8 cellular contexts compared by ENCODE assay signal in the genomic region with DNA sequence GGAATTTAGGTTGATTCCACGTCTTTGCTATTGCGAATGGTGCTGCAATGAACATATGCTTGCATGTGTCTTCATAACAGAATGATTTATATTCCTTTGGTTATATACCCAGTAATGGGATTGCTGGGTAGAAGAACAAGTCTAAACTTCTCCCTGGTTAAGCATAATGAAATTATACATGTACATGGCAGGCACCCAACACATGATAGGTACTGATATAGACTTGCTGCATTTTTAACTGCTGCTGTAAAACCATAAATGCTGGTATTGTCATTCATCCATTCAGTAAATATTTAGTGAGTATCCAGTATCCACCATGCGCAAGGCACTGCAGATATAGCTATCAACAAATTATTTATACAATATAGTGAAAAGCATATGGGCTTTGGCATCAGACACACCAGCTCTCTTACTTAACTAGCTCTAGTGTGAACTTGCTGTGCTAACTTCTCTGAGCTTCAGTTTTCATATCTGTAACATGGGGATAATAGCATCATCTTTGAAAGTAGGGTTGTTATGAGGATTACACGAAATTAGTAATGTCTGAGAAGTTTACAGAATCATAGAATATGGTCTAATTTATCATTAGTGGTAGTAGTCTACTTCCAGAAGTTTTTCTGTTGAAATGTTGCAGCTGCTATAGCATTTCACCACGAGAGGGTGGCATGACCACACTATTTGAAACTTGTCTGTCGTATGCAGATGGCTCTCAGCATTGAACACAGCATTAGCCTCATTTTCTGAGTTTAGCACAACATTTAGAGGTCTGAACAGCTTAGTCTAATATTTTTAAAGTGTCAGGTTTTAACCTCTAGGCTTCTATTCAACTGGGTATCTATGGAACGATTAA. TPM values are rescaled to one million over a fixed set of nuclear protein-coding genes. Genes with fewer than 3 reads are reported as not detected.
DNase-seq lines count a peak whose midpoint lies in the region; ATAC-seq, FAIRE-seq and TF ChIP-seq lines count a peak whose summit lies in the region.

No MANE protein-coding gene starts in this region.

- peak; percentile 92 for FAIRE-seq in GM12878 (lab: Jason Lieb, UNC)

- no peak overlapping the region for H3K9ac ChIP-seq in GM23248
- H3K9ac ChIP-seq in GM12878 (ENCODE audit: control insufficient read depth, insufficient read depth, low read length) = no peak overlapping the region

- WGBS in GM23248 (ENCODE audit: low coverage in 1 of 2, low lambda C conversion rate in 2 of 2, missing lambda C conversion rate in 2 of 2), 2 experiments = 26 to 27% methylated on average over 7 of the region's 7 CpGs
- 26% methylated on average over 7 of the region's 7 CpGs for WGBS in GM12878 (ENCODE audit: insufficient coverage, insufficient replicate concordance, low lambda C conversion rate, missing lambda C conversion rate)

- no peaks in the 10 kb centered on the region for H3K9me3 ChIP-seq in GM23248 (ENCODE audit: low read depth)
- H3K9me3 ChIP-seq in GM12878 (replicated peaks; ENCODE audit: control insufficient read depth, insufficient read depth, low read length) = no peaks in the 10 kb centered on the region
- H3K9me3 ChIP-seq in MG63 = no peaks in the 10 kb centered on the region

- no peak overlapping the region for H3K4me2 ChIP-seq in GM23248 (ENCODE audit: unreplicated experiment)
- no peak overlapping the region for H3K4me2 ChIP-seq in GM12878 (ENCODE audit: control insufficient read depth, insufficient read depth)

- H3K27me3 ChIP-seq in GM23248 (replicated peaks; ENCODE audit: insufficient read depth) = no peaks in the 10 kb centered on the region
- peaks cover 0 to 2% of the 10 kb centered on the region in 2 experiments; a peak in 2 of 4 replicates for H3K27me3 ChIP-seq in GM12878 (replicated peaks in 1 of 2; ENCODE audit: control insufficient read depth in 2 of 2, insufficient read depth in 2 of 2, low read length in 1 of 2)
- no peaks in the 10 kb centered on the region for H3K27me3 ChIP-seq in MG63

- peak; percentile 79 for TF ChIP-seq RAD21 in GM12878 (IDR thresholded peaks at IDR 0.05; ENCODE audit: insufficient read depth, low read depth, low read length)

- H3K79me2 ChIP-seq in GM23248 (ENCODE audit: insufficient read depth) = no peaks in the 10 kb centered on the region
- no peaks in the 10 kb centered on the region for H3K79me2 ChIP-seq in GM12878 (ENCODE audit: control insufficient read depth, insufficient read depth, low read length)

- TF ChIP-seq CTCF in GM12878 (IDR thresholded peaks at IDR 0.05 in 2 of 3, conservative IDR thresholded peaks at IDR 0.05 in 1 of 3; ENCODE audit: control insufficient read depth in 2 of 3, extremely low read depth in 1 of 3, insufficient read depth in 1 of 3, low read depth in 3 of 3, low read length in 3 of 3) = peak; percentile 64 to 71 (median 70); a peak in 5 of 6 replicates

- no peaks in the 10 kb centered on the region for H3K4me1 Mint-ChIP-seq in activated naive CD4-positive, alpha-beta T cell treated with anti-CD3 and anti-CD28 coated beads for 36 hours (ENCODE audit: low read depth)

- H3F3A ChIP-seq in GM23248 (ENCODE audit: insufficient read depth) = no peaks in the 10 kb centered on the region

- H3K4me3 Mint-ChIP-seq in activated naive CD4-positive, alpha-beta T cell treated with anti-CD3 and anti-CD28 coated beads for 36 hours = no peak overlapping the region

- no peak for TF ChIP-seq POLR2A in GM12878 (IDR thresholded peaks at IDR 0.05; ENCODE audit: low read depth, low read length)

- TF ChIP-seq EP300 in GM12878 (IDR thresholded peaks at IDR 0.05; ENCODE audit: borderline replicate concordance in 1 of 2, control insufficient read depth in 1 of 2, low read depth in 2 of 2, low read length in 2 of 2) = no peak

- CTCF ChIA-PET in activated naive CD4-positive, alpha-beta T cell treated with anti-CD3 and anti-CD28 coated beads for 36 hours (lab: Charles Lee) = interaction anchor here (1.3 to 1.9 kb wide), 3 partner anchors 10 to 64 kb away, joined by 3 to 6 read pairs (median 3); no protein-coding TSS in a partner anchor
- CTCF ChIA-PET in GM12878 (lab: Yijun Ruan, JAX) = interaction anchor here (0.6 to 2.6 kb wide), 14 partner anchors 8 to 1900 kb away, joined by 3 to 18 read pairs (median 4); no protein-coding TSS in a partner anchor

- RAD21 ChIA-PET in GM12878 (lab: Charles Lee; ENCODE audit: unreplicated experiment) = interaction anchor here (1.2 to 1.9 kb wide), 2 partner anchors 60 to 145 kb away, joined by 3 to 8 read pairs; no protein-coding TSS in a partner anchor

- H3K36me3 ChIP-seq in GM23248 (ENCODE audit: low read depth) (no peaks in the 10 kb centered on the region), GM12878 (ENCODE audit: control insufficient read depth in 2 of 2, insufficient read depth in 2 of 2, low read length in 1 of 2) (no peaks in the 10 kb centered on the region), MG63 (no peaks in the 10 kb centered on the region)

- ATAC-seq in GM12878 (peak; percentile 81), left lobe of liver (peak; percentile 96)

- no peaks in the 10 kb centered on the region for H3K4me1 ChIP-seq in GM23248 (ENCODE audit: insufficient read depth)
- H3K4me1 ChIP-seq in GM12878 (ENCODE audit: control insufficient read depth, insufficient read depth, low read length) = no peaks in the 10 kb centered on the region

- no peaks in the 10 kb centered on the region for H3K9me2 ChIP-seq in GM23248 (ENCODE audit: insufficient read depth)

- in situ Hi-C loops in GM23248 (cut with MboI) (no loop called here), GM12878 (cut with MboI) (no loop called here)

- DNase-seq in activated naive CD4-positive, alpha-beta T cell treated with anti-CD3 and anti-CD28 coated beads for 36 hours = peak; percentile 57
- no peak for DNase-seq in activated naive CD4-positive, alpha-beta T cell (lab: John Stamatoyannopoulos, UW)
- DNase-seq in GM23248 (peak; percentile 43), LoVo (ENCODE audit: low spot score) (peak; percentile 10), GM12878 (ENCODE audit: low read depth, low spot score) (no peak), left lobe of liver (ENCODE audit: low spot score) (no peak), NCI-H128 (lab: John Stamatoyannopoulos, UW; ENCODE audit: unreplicated experiment) (no peak), MG63 (no peak)

- no TSS peak for BruUV-seq in GM12878 (replicated peaks; lab: Mats Ljungman, UMichigan)

- POLR2A ChIA-PET in GM12878 (lab: Charles Lee) = no interaction called here

- H3K4me3 ChIP-seq in GM23248 (no peak overlapping the region), GM12878 (no peak overlapping the region), MG63 (no peak overlapping the region)

- no peaks in the 10 kb centered on the region for H3K36me3 Mint-ChIP-seq in activated naive CD4-positive, alpha-beta T cell treated with anti-CD3 and anti-CD28 coated beads for 36 hours (ENCODE audit: low read depth)

- no peaks in the 10 kb centered on the region for H3K9me3 Mint-ChIP-seq in activated naive CD4-positive, alpha-beta T cell treated with anti-CD3 and anti-CD28 coated beads for 36 hours

- H3K27me3 Mint-ChIP-seq in activated naive CD4-positive, alpha-beta T cell treated with anti-CD3 and anti-CD28 coated beads for 36 hours (ENCODE audit: low read depth) = peaks cover 8% of the 10 kb centered on the region

- intact Hi-C loops in activated naive CD4-positive, alpha-beta T cell treated with anti-CD3 and anti-CD28 coated beads for 36 hours (cut with micrococcal nuclease) = loop anchor here (5.0 kb wide), 1 partner anchor 427 kb away; no protein-coding TSS in a partner anchor
- intact Hi-C loops in GM12878 (cut with micrococcal nuclease; ENCODE audit: unreplicated experiment) = loop anchor here (1.0 kb wide), 1 partner anchor 425 kb away; no protein-coding TSS in a partner anchor

- H3K27ac ChIP-seq in GM23248 = no peak overlapping the region
- no peak overlapping the region for H3K27ac ChIP-seq in GM12878 (ENCODE audit: control insufficient read depth, insufficient read depth)

- SMC1A ChIA-PET in GM12878 (lab: Charles Lee; ENCODE audit: uncharacterized antibody, unreplicated experiment) = interaction anchor here (0.6 to 2.4 kb wide), 8 partner anchors 8 to 426 kb away, joined by 3 to 10 read pairs (median 3); no protein-coding TSS in a partner anchor

- H4K20me1 ChIP-seq in GM23248 (ENCODE audit: insufficient read depth) (no peaks in the 10 kb centered on the region), GM12878 (ENCODE audit: control insufficient read depth, insufficient read depth) (no peaks in the 10 kb centered on the region)

- no peak overlapping the region for H2AFZ ChIP-seq in GM23248
- H2AFZ ChIP-seq in GM12878 (ENCODE audit: control insufficient read depth, low read depth, low read length) = no peak overlapping the region; the same call in 1 of the 2 replicates

- no peak overlapping the region for H3K27ac Mint-ChIP-seq in activated naive CD4-positive, alpha-beta T cell treated with anti-CD3 and anti-CD28 coated beads for 36 hours

RNA-seq across cellular contexts. Expression of a gene that starts 32.0 kb away (rescaled TPM):
- total RNA-seq in activated naive CD4-positive, alpha-beta T cell treated with anti-CD3 and anti-CD28 coated beads for 36 hours = 10 to 100 TPM; 40.5 to 41.2 TPM
- 69.2 TPM in 2 replicates for total RNA-seq in GM23248 (2014; rRNA removed; shearing (Covaris generic))
- polyA plus RNA-seq in GM23248 (2016; fragmentation: Nextera tagmentation; extraction: Ambion mirVana) (47.8 and 49.4 TPM in 2 replicates), GM12878 (2011; rRNA removed) (19.9 and 24.0 TPM in 2 replicates), GM12878 (2014; fragmentation: Illumina TruSeq; extraction: Trizol) (32.4 and 42.3 TPM in 2 replicates), GM12878 (2014; fragmentation: Nextera tagmentation; extraction: Ambion mirVana) (10 to 100 TPM; 13.4 to 20.1 TPM), GM12878 (2014; rRNA removed) (18.2 and 19.1 TPM in 2 replicates), GM12878 (2016; fragmentation: Nextera tagmentation; extraction: Ambion mirVana) (10 to 100 TPM; 47.1 to 52.5 TPM)
- total RNA-seq in GM12878 (2013; cell fraction: nucleolus; rRNA removed) = 119 and 122 TPM in 2 replicates
- total RNA-seq in GM12878 (2014; rRNA removed) (32.0 and 37.2 TPM in 2 replicates), GM12878 (2014; rRNA removed; fragmentation: Illumina TruSeq; extraction: Trizol) (31.4 and 34.6 TPM in 2 replicates), GM12878 (2021) (54.0 and 57.2 TPM in 2 replicates), left lobe of liver (128 TPM)
- polyA plus RNA-seq in GM12878 (2011; ENCODE audit: low read depth) = 18.0 TPM
- 9.3 and 12.8 TPM in 2 replicates for polyA plus RNA-seq in GM12878 (2011; cell fraction: cytosol; rRNA removed)
- polyA plus RNA-seq in GM12878 (2011; cell fraction: nucleus; rRNA removed) = 21.3 and 23.6 TPM in 2 replicates
- 24.5 and 26.7 TPM in 2 replicates for polyA plus RNA-seq in GM12878 (2012)
- polyA minus RNA-seq in GM12878 (2011; rRNA and poly(A)+ RNA removed) = 35.2 and 45.6 TPM in 2 replicates
- 12.4 and 18.7 TPM in 2 replicates for polyA minus RNA-seq in GM12878 (2011; cell fraction: cytosol; rRNA and poly(A)+ RNA removed)
- 32.3 and 33.7 TPM in 2 replicates for polyA minus RNA-seq in GM12878 (2011; cell fraction: nucleus; rRNA and poly(A)+ RNA removed)
- total RNA-seq in MG63 (2014; rRNA removed; shearing (Covaris generic); ENCODE audit: low replicate concordance) = 12.0 and 16.9 TPM in 2 replicates

Comparison
In these comparisons a context has a peak if more than half of its experiments do, and no peak if none do; other contexts are left out.
1. DNase-seq: peak in activated naive CD4-positive, alpha-beta T cell treated with anti-CD3 and anti-CD28 coated beads for 36 hours (single experiment), GM23248 (single experiment) and LoVo (single experiment); none in activated naive CD4-positive, alpha-beta T cell (0 of 4), GM12878 (single experiment), left lobe of liver (single experiment), NCI-H128 (single experiment) and MG63 (single experiment).